8 cellular contexts compared by ENCODE assay signal in the genomic region with DNA sequence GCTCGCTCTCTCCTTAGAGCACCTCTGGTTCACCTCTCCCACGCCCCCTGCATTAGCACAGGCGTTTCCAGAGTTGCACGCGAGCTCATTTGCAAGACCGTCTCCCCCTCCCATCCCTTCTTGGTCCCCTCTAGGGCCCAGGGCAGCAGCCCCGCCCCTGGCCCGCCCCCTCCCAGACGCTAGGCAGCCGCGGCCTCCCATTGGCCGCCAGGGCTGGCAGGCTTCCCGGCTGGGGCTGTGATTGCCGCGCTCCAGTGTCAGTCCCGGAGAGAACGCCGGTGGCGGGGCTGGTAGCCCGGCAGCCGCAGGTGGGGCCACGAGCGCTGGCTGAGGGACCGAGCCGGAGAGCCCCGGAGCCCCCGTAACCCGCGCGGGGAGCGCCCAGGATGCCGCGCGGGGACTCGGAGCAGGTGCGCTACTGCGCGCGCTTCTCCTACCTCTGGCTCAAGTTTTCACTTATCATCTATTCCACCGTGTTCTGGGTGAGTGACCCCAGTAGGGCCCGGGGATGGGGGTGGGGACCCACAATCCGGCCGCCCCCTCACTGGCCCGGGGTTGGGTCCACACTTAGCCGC. TPM values are rescaled to one million over a fixed set of nuclear protein-coding genes. Genes with fewer than 3 reads are reported as not detected.
A peak's percentile ranks its signal among the peaks of the same experiment; 100 is the strongest.
DNase-seq lines count a peak whose midpoint lies in the region; ATAC-seq and TF ChIP-seq lines count a peak whose summit lies in the region.

A gene (plus strand): TSS at position 257 of the 575 bp plus-strand sequence. CDS start 130 bp downstream, at position 387.

- peak within 1 kb of the TSS; percentile 86 to 95 (median 90) for H3K4me3 Mint-ChIP-seq in CD4-positive, alpha-beta memory T cell
- peak within 1 kb of the TSS; percentile 87 for H3K4me3 Mint-ChIP-seq in neural progenitor cell
- H3K4me3 Mint-ChIP-seq in stimulated activated naive CD8-positive, alpha-beta T cell treated with anti-CD3 and anti-CD28 coated beads, Interleukin-15, amount 100 ng/mL, for 72 hours, result peak within 1 kb of the TSS; percentile 82 to 96

- peak within 1 kb of the TSS; percentile 75 for H2AFZ ChIP-seq in neural progenitor cell (replicated peaks)

- CTCF ChIA-PET in CD4-positive, alpha-beta memory T cell (lab: Charles Lee; ENCODE audit: partially characterized antibody), result interaction anchor here (0.8 to 5.6 kb wide), 7 partner anchors 14 to 186 kb away, joined by 3 to 31 read pairs (median 4); no protein-coding TSS in a partner anchor

- peaks cover 12 to 35% (median 22%) of the 10 kb centered on the region in 4 donors for H3K4me1 Mint-ChIP-seq in CD4-positive, alpha-beta memory T cell
- peaks cover 16% of the 10 kb centered on the region for H3K4me1 Mint-ChIP-seq in neural progenitor cell
- peaks cover 29% of the 10 kb centered on the region for H3K4me1 Mint-ChIP-seq in stimulated activated naive CD8-positive, alpha-beta T cell treated with anti-CD3 and anti-CD28 coated beads, Interleukin-15, amount 100 ng/mL, for 72 hours

- ATAC-seq in GM21526 (IDR thresholded peaks at IDR 0.05; ENCODE audit: low FRiP score, unreplicated experiment), result peak; percentile 85
- peak; percentile 93 for ATAC-seq in gastroesophageal sphincter
- peak; percentile 92 for ATAC-seq in stimulated activated naive CD8-positive, alpha-beta T cell treated with anti-CD3 and anti-CD28 coated beads, Interleukin-15, amount 100 ng/mL, for 72 hours

- H3K36me3 ChIP-seq in CD4-positive, alpha-beta memory T cell (ENCODE audit: insufficient read depth, low read length), result no peaks in the 10 kb centered on the region
- H3K36me3 ChIP-seq in gastroesophageal sphincter (peaks cover 0 to 1% of the 10 kb centered on the region in 2 donors), neural progenitor cell (no peaks in the 10 kb centered on the region)

- H3K27ac ChIP-seq in CD4-positive, alpha-beta memory T cell (ENCODE audit: low read depth, low read length), result peak within 1 kb of the TSS; percentile 49
- peak within 1 kb of the TSS; percentile 73 to 90 (median 88) for H3K27ac ChIP-seq in gastroesophageal sphincter
- H3K27ac ChIP-seq in neural progenitor cell, result no peak within 1 kb of the TSS

- no peaks in the 10 kb centered on the region for H3K36me3 Mint-ChIP-seq in CD4-positive, alpha-beta memory T cell
- H3K36me3 Mint-ChIP-seq in neural progenitor cell, result no peaks in the 10 kb centered on the region

- intact Hi-C loops in CD4-positive, alpha-beta memory T cell (cut with micrococcal nuclease), result loop anchor here (1.0 to 2.0 kb wide), 2 partner anchors 24 to 43 kb away; no protein-coding TSS in a partner anchor

- H3K27me3 Mint-ChIP-seq in CD4-positive, alpha-beta memory T cell, result no peaks in the 10 kb centered on the region
- H3K27me3 Mint-ChIP-seq in neural progenitor cell (ENCODE audit: insufficient read depth, low read depth), result peaks cover 8% of the 10 kb centered on the region
- H3K27me3 Mint-ChIP-seq in stimulated activated naive CD8-positive, alpha-beta T cell treated with anti-CD3 and anti-CD28 coated beads, Interleukin-15, amount 100 ng/mL, for 72 hours, result peaks cover 27% of the 10 kb centered on the region

- in situ Hi-C loops in SK-MEL-5 (cut with HindIII; ENCODE audit: low pct_unique_long_range_greater_than_20kb, low sequenced_read_pairs), result no loop called here

- no peak for TF ChIP-seq EP300 in gastroesophageal sphincter (IDR thresholded peaks at IDR 0.05)

- H4K20me1 ChIP-seq in neural progenitor cell (ENCODE audit: low read depth), result no peaks in the 10 kb centered on the region

- TF ChIP-seq POLR2A in gastroesophageal sphincter (IDR thresholded peaks at IDR 0.05), result peak; percentile 64 to 80

- H3F3A ChIP-seq in neural progenitor cell (ENCODE audit: low read depth), result no peaks in the 10 kb centered on the region

- H3K4me2 ChIP-seq in neural progenitor cell, result peak within 1 kb of the TSS; percentile 91

- H3K27ac Mint-ChIP-seq in CD4-positive, alpha-beta memory T cell, result peak within 1 kb of the TSS; percentile 39 to 89 (median 70)
- no peak within 1 kb of the TSS for H3K27ac Mint-ChIP-seq in neural progenitor cell
- H3K27ac Mint-ChIP-seq in stimulated activated naive CD8-positive, alpha-beta T cell treated with anti-CD3 and anti-CD28 coated beads, Interleukin-15, amount 100 ng/mL, for 72 hours, result no peak within 1 kb of the TSS

- peak within 1 kb of the TSS in 1 of 2 donors; percentile 73 for H3K4me3 ChIP-seq in CD4-positive, alpha-beta memory T cell (ENCODE audit: low read length in 2 of 2)
- H3K4me3 ChIP-seq in gastroesophageal sphincter (peak within 1 kb of the TSS; percentile 63 to 81), neural progenitor cell (peak within 1 kb of the TSS; percentile 79)

- whole genome bisulfite sequencing in gastroesophageal sphincter (ENCODE audit: low coverage in 1 of 2), 2 donors, result 0 to 7% methylated on average over 3 to 5 of the region's 45 CpGs

- H3K27me3 ChIP-seq in CD4-positive, alpha-beta memory T cell (ENCODE audit: insufficient read depth, low read length), result no peaks in the 10 kb centered on the region
- H3K27me3 ChIP-seq in gastroesophageal sphincter (no peaks in the 10 kb centered on the region), neural progenitor cell (peaks cover 24% of the 10 kb centered on the region)

- POLR2A ChIA-PET in CD4-positive, alpha-beta memory T cell (lab: Charles Lee; ENCODE audit: partially characterized antibody), result interaction anchor here (0.6 to 1.8 kb wide), 5 partner anchors 20 to 1034 kb away, joined by 3 to 10 read pairs (median 6); no protein-coding TSS in a partner anchor

- peak; percentile 80 to 83 (median 82) for DNase-seq in CD4-positive, alpha-beta memory T cell
- DNase-seq in Kasumi-1 (lab: John Stamatoyannopoulos, UW), result peak; percentile 83 to 85
- DNase-seq in SK-MEL-5 (ENCODE audit: low read depth, low spot score), result peak; percentile 21
- DNase-seq in activated naive CD4-positive, alpha-beta T cell (lab: John Stamatoyannopoulos, UW), result peak; percentile 30 to 70 (median 57)
- peak; percentile 97 for DNase-seq in neural progenitor cell (ENCODE audit: low spot score)
- DNase-seq in stimulated activated naive CD8-positive, alpha-beta T cell treated with anti-CD3 and anti-CD28 coated beads, Interleukin-15, amount 100 ng/mL, for 72 hours, result peak; percentile 72 to 75

- no peaks in the 10 kb centered on the region for H3K9me3 Mint-ChIP-seq in CD4-positive, alpha-beta memory T cell
- H3K9me3 Mint-ChIP-seq in neural progenitor cell, result no peaks in the 10 kb centered on the region
- no peaks in the 10 kb centered on the region for H3K9me3 Mint-ChIP-seq in stimulated activated naive CD8-positive, alpha-beta T cell treated with anti-CD3 and anti-CD28 coated beads, Interleukin-15, amount 100 ng/mL, for 72 hours

- no peak within 1 kb of the TSS for H3K9ac ChIP-seq in neural progenitor cell

- H3K4me1 ChIP-seq in CD4-positive, alpha-beta memory T cell (ENCODE audit: insufficient read depth, low read length), result peaks cover 26% of the 10 kb centered on the region
- H3K4me1 ChIP-seq in gastroesophageal sphincter, result peaks cover 0 to 89% (median 4%) of the 10 kb centered on the region in 3 donors
- no peaks in the 10 kb centered on the region for H3K4me1 ChIP-seq in neural progenitor cell

- peak in 2 of 4 experiments; percentile 8 to 23 for TF ChIP-seq CTCF in gastroesophageal sphincter (IDR thresholded peaks at IDR 0.05)
- TF ChIP-seq CTCF in neural progenitor cell (IDR thresholded peaks at IDR 0.05), result no peak

- no peaks in the 10 kb centered on the region for H3K79me2 ChIP-seq in neural progenitor cell (ENCODE audit: low read depth)

- no peaks in the 10 kb centered on the region for H3K9me3 ChIP-seq in CD4-positive, alpha-beta memory T cell (ENCODE audit: control insufficient read depth in 1 of 2, low read length in 2 of 2)
- no peaks in the 10 kb centered on the region for H3K9me3 ChIP-seq in gastroesophageal sphincter
- H3K9me3 ChIP-seq in neural progenitor cell (ENCODE audit: low read depth), result no peaks in the 10 kb centered on the region

RNA-seq across cellular contexts. Expression of the gene that starts here (rescaled TPM):
- 1 to 10 TPM; 2.4 to 2.8 TPM for total RNA-seq in CD4-positive, alpha-beta memory T cell
- polyA plus RNA-seq in CD4-positive, alpha-beta memory T cell, result 10 to 100 TPM; 15.9 to 18.1 TPM
- total RNA-seq in SK-MEL-5 (2014; rRNA removed; shearing (Covaris generic)), result 2.1 and 3.7 TPM in 2 replicates
- polyA plus RNA-seq in SK-MEL-5 (2015; cell fraction: cytosol; rRNA removed), result 1.3 and 4.0 TPM in 2 replicates
- 17.9 and 18.9 TPM in 2 replicates for polyA plus RNA-seq in SK-MEL-5 (2015; cell fraction: nucleus; rRNA removed)
- total RNA-seq in gastroesophageal sphincter, result 10 to 100 TPM; 51.9 to 66.7 (median 58.1) TPM
- total RNA-seq in neural progenitor cell (ENCODE audit: low replicate concordance), result 6.8 and 8.7 TPM in 2 replicates

Comparison
In these comparisons a context has a peak if more than half of its experiments do, and no peak if none do; other contexts are left out.
1. DNase-seq: peak in every context shown above with its lines; median percentile 97 in neural progenitor cell; 84 in Kasumi-1; 82 in CD4-positive, alpha-beta memory T cell; 74 in stimulated activated naive CD8-positive, alpha-beta T cell treated with anti-CD3 and anti-CD28 coated beads, Interleukin-15, amount 100 ng/mL, for 72 hours; 57 in activated naive CD4-positive, alpha-beta T cell; 21 in SK-MEL-5.
2. H3K27ac Mint-ChIP-seq: peak in CD4-positive, alpha-beta memory T cell (7 of 7); none in neural progenitor cell (single experiment) and stimulated activated naive CD8-positive, alpha-beta T cell treated with anti-CD3 and anti-CD28 coated beads, Interleukin-15, amount 100 ng/mL, for 72 hours (0 of 2).
3. Peak in every context shown above with its lines, with median percentiles within 50 percentile points of each other: H3K4me3 Mint-ChIP-seq and ATAC-seq.